In genomic region chr22:21947040-21948014, GRCh38 we compare ENCODE assay signal across 8 cellular contexts. TPM values are rescaled to one million over a fixed set of nuclear protein-coding genes. Genes with fewer than 3 reads are reported as not detected.
A peak's percentile ranks its signal among the peaks of the same experiment; 100 is the strongest.
DNase-seq lines count a peak whose midpoint lies in the region; ATAC-seq and TF ChIP-seq lines count a peak whose summit lies in the region.

No MANE protein-coding gene starts in this region.

- peaks cover 11% of the 10 kb centered on the region for H3K36me3 ChIP-seq in effector memory CD4-positive, alpha-beta T cell (ENCODE audit: control insufficient read depth, insufficient read depth, low read length)

- TF ChIP-seq CTCF in epithelial cell of proximal tubule (conservative IDR thresholded peaks at IDR 0.05; ENCODE audit: low read depth, low read length) (peak; percentile 48), retinal pigment epithelial cell (conservative IDR thresholded peaks at IDR 0.05; ENCODE audit: low read depth, low read length) (peak; percentile 69)

- no peak overlapping the region for H3K4me3 ChIP-seq in epithelial cell of proximal tubule (ENCODE audit: low read depth, low read length)
- H3K4me3 ChIP-seq in retinal pigment epithelial cell (ENCODE audit: low read length): no peak overlapping the region
- no peak overlapping the region for H3K4me3 ChIP-seq in effector memory CD4-positive, alpha-beta T cell (ENCODE audit: insufficient read depth, low read depth, low read length, poor library complexity, severe bottlenecking)

- no peak for ATAC-seq in GM18511 (IDR thresholded peaks at IDR 0.05; ENCODE audit: unreplicated experiment)

- peaks cover 12% of the 10 kb centered on the region for H3K4me1 ChIP-seq in effector memory CD4-positive, alpha-beta T cell (ENCODE audit: control insufficient read depth, insufficient read depth, low read length, poor library complexity, severe bottlenecking)

- H3K27ac ChIP-seq in effector memory CD4-positive, alpha-beta T cell (ENCODE audit: insufficient read depth, low read length, poor library complexity, severe bottlenecking): no peak overlapping the region

- no peaks in the 10 kb centered on the region for H3K27me3 ChIP-seq in effector memory CD4-positive, alpha-beta T cell (replicated peaks; ENCODE audit: control insufficient read depth, insufficient read depth, low read length, poor library complexity, severe bottlenecking)

- H3K9me3 ChIP-seq in effector memory CD4-positive, alpha-beta T cell (ENCODE audit: control insufficient read depth, low read length): no peaks in the 10 kb centered on the region

- DNase-seq in EL (peak; percentile 71), OCI-M1 (lab: John Stamatoyannopoulos, UW) (peak; percentile 93), epithelial cell of proximal tubule (ENCODE audit: low read depth) (no peak), retinal pigment epithelial cell (ENCODE audit: low read depth) (no peak), DMS79 treated with DMSO at 0.1 percent for 48 hours (lab: John Stamatoyannopoulos, UW) (no peak)
- DNase-seq in effector memory CD4-positive, alpha-beta T cell: no peak
- DNase-seq in stimulated activated naive CD4-positive, alpha-beta T cell (lab: John Stamatoyannopoulos, UW): no peak

RNA-seq across cellular contexts. Expression of gene PPM1F, which starts 5.3 kb away (rescaled TPM):
- total RNA-seq in epithelial cell of proximal tubule: 25.1 and 32.7 TPM in 2 replicates

RNA-seq across cellular contexts. Expression of gene TOP3B, which starts 35.3 kb away (rescaled TPM):
- 27.9 and 30.2 TPM in 2 replicates for total RNA-seq in epithelial cell of proximal tubule

Comparison
In these comparisons a context has a peak if more than half of its experiments do, and no peak if none do; other contexts are left out.
1. DNase-seq: peak in EL (single experiment) and OCI-M1 (single experiment); none in epithelial cell of proximal tubule (single experiment), retinal pigment epithelial cell (single experiment), DMS79 treated with DMSO at 0.1 percent for 48 hours (single experiment), effector memory CD4-positive, alpha-beta T cell (0 of 3) and stimulated activated naive CD4-positive, alpha-beta T cell (0 of 6).